In the genomic region with DNA sequence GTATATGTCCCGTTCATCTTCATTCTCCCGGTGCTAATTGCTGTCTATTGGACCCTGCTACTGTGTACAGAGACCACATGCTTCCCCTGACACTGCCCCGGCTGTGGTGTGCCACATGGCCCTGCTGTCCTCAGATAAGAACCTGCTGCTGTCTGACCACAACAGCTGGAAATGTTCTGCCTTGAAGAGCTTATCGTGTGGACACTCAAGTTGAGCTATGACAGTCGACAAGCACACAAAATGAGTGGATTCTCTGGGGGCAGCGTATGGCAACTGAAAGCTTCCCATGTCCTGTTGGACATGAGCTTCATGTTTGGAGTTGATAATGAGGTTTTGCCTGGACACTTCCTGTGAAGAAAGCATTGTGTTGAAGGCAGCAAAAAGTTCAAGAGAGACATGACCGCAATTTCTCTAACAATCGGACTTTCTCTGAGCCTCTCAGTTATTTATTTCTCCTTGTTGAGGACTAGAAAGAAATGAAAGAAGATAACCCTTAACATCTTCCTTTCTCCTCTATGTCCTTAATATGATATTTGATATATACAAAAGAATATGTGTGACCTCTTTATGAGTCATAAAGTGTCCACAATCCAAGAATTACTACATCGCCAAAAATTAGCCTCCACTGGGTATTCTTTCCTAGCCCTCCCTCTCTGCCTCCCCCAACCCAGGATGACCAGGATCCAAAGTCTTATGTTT, we compare ENCODE assay signal across 1 cellular context.
A peak's percentile ranks its signal among the peaks of the same experiment; 100 is the strongest.
TF ChIP-seq lines count a peak whose summit lies in the region.

No MANE protein-coding gene starts in this region.

TF ChIP-seq in K562, 482 proteins besides CTCF, POLR2A, EP300 and RAD21 (continues in another document):
- TF ChIP-seq ARID3A (IDR thresholded peaks at IDR 0.05; ENCODE audit: borderline replicate concordance, low read depth, low read length) = peak; percentile 26; the same call in 1 of the 2 replicates
- peak; percentile 77; the same call in 1 of the 2 replicates for TF ChIP-seq TOE1 (IDR thresholded peaks at IDR 0.05; ENCODE audit: borderline replicate concordance)
- TF ChIP-seq TOE1 (CRISPR knock-in tag; IDR thresholded peaks at IDR 0.05; ENCODE audit: borderline replicate concordance, low read depth) = no peak
- no peak for TF ChIP-seq KLF10 (CRISPR knock-in tag; IDR thresholded peaks at IDR 0.05)
- TF ChIP-seq, protein P1, sequence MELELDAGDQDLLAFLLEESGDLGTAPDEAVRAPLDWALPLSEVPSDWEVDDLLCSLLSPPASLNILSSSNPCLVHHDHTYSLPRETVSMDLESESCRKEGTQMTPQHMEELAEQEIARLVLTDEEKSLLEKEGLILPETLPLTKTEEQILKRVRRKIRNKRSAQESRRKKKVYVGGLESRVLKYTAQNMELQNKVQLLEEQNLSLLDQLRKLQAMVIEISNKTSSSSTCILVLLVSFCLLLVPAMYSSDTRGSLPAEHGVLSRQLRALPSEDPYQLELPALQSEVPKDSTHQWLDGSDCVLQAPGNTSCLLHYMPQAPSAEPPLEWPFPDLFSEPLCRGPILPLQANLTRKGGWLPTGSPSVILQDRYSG (tag; conservative IDR thresholded peaks at IDR 0.05; ENCODE audit: low read depth) = peak; percentile 86
- peak; percentile 35; the same call in 1 of the 2 replicates for TF ChIP-seq BCL6 (CRISPR knock-in tag; IDR thresholded peaks at IDR 0.05)
- peak in 1 of 2 experiments; percentile 98; a peak in 2 of 4 replicates for TF ChIP-seq ZNF318 (IDR thresholded peaks at IDR 0.05; ENCODE audit: borderline replicate concordance in 1 of 2, low read depth in 1 of 2)
- TF ChIP-seq PPARD (CRISPR knock-in tag; IDR thresholded peaks at IDR 0.05) = no peak
- TF ChIP-seq NR4A1 (CRISPR knock-in tag; IDR thresholded peaks at IDR 0.05) = no peak
- TF ChIP-seq NR4A1 (tag; IDR thresholded peaks at IDR 0.05) = peak; percentile 96
- TF ChIP-seq YBX1 (IDR thresholded peaks at IDR 0.05) = no peak
- no peak for TF ChIP-seq JUNB (CRISPR knock-in tag; conservative IDR thresholded peaks at IDR 0.05)
- TF ChIP-seq EP400 (IDR thresholded peaks at IDR 0.05) = peak; percentile 83
- TF ChIP-seq NR0B1 (IDR thresholded peaks at IDR 0.05; ENCODE audit: partially characterized antibody) = no peak
- peak; percentile 81 for TF ChIP-seq ZBTB17 (CRISPR knock-in tag; IDR thresholded peaks at IDR 0.05)
- peak; percentile 99 for TF ChIP-seq SMARCA4 (IDR thresholded peaks at IDR 0.05)
- TF ChIP-seq PHF20 (IDR thresholded peaks at IDR 0.05; ENCODE audit: partially characterized antibody) = peak; percentile 57
- TF ChIP-seq RUNX1 (IDR thresholded peaks at IDR 0.05; ENCODE audit: low read depth) = peak; percentile 100
- TF ChIP-seq RBM22 (IDR thresholded peaks at IDR 0.05; ENCODE audit: low read depth, low read length, poor library complexity, severe bottlenecking) = no peak
- peak; percentile 93 to 96 for TF ChIP-seq FOXK2 (conservative IDR thresholded peaks at IDR 0.05 in 1 of 2, IDR thresholded peaks at IDR 0.05 in 1 of 2; ENCODE audit: low read depth in 2 of 2)
- TF ChIP-seq MAFG (tag; conservative IDR thresholded peaks at IDR 0.05) = no peak
- TF ChIP-seq BMI1 (IDR thresholded peaks at IDR 0.05; ENCODE audit: low read length) = no peak
- TF ChIP-seq STAT5A (IDR thresholded peaks at IDR 0.05; ENCODE audit: borderline replicate concordance, low read length) = peak; percentile 99
- TF ChIP-seq, protein P2, sequence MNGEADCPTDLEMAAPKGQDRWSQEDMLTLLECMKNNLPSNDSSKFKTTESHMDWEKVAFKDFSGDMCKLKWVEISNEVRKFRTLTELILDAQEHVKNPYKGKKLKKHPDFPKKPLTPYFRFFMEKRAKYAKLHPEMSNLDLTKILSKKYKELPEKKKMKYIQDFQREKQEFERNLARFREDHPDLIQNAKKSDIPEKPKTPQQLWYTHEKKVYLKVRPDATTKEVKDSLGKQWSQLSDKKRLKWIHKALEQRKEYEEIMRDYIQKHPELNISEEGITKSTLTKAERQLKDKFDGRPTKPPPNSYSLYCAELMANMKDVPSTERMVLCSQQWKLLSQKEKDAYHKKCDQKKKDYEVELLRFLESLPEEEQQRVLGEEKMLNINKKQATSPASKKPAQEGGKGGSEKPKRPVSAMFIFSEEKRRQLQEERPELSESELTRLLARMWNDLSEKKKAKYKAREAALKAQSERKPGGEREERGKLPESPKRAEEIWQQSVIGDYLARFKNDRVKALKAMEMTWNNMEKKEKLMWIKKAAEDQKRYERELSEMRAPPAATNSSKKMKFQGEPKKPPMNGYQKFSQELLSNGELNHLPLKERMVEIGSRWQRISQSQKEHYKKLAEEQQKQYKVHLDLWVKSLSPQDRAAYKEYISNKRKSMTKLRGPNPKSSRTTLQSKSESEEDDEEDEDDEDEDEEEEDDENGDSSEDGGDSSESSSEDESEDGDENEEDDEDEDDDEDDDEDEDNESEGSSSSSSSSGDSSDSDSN (IDR thresholded peaks at IDR 0.05; ENCODE audit: borderline replicate concordance in 1 of 2, low read depth in 2 of 2, low read length in 2 of 2) = 0 out of 4 replicates have a peak, but pooled peaks of 1 of the 2 experiments have one; percentile 47
- TF ChIP-seq XRCC3 (IDR thresholded peaks at IDR 0.05) = no peak
- TF ChIP-seq, protein P3, sequence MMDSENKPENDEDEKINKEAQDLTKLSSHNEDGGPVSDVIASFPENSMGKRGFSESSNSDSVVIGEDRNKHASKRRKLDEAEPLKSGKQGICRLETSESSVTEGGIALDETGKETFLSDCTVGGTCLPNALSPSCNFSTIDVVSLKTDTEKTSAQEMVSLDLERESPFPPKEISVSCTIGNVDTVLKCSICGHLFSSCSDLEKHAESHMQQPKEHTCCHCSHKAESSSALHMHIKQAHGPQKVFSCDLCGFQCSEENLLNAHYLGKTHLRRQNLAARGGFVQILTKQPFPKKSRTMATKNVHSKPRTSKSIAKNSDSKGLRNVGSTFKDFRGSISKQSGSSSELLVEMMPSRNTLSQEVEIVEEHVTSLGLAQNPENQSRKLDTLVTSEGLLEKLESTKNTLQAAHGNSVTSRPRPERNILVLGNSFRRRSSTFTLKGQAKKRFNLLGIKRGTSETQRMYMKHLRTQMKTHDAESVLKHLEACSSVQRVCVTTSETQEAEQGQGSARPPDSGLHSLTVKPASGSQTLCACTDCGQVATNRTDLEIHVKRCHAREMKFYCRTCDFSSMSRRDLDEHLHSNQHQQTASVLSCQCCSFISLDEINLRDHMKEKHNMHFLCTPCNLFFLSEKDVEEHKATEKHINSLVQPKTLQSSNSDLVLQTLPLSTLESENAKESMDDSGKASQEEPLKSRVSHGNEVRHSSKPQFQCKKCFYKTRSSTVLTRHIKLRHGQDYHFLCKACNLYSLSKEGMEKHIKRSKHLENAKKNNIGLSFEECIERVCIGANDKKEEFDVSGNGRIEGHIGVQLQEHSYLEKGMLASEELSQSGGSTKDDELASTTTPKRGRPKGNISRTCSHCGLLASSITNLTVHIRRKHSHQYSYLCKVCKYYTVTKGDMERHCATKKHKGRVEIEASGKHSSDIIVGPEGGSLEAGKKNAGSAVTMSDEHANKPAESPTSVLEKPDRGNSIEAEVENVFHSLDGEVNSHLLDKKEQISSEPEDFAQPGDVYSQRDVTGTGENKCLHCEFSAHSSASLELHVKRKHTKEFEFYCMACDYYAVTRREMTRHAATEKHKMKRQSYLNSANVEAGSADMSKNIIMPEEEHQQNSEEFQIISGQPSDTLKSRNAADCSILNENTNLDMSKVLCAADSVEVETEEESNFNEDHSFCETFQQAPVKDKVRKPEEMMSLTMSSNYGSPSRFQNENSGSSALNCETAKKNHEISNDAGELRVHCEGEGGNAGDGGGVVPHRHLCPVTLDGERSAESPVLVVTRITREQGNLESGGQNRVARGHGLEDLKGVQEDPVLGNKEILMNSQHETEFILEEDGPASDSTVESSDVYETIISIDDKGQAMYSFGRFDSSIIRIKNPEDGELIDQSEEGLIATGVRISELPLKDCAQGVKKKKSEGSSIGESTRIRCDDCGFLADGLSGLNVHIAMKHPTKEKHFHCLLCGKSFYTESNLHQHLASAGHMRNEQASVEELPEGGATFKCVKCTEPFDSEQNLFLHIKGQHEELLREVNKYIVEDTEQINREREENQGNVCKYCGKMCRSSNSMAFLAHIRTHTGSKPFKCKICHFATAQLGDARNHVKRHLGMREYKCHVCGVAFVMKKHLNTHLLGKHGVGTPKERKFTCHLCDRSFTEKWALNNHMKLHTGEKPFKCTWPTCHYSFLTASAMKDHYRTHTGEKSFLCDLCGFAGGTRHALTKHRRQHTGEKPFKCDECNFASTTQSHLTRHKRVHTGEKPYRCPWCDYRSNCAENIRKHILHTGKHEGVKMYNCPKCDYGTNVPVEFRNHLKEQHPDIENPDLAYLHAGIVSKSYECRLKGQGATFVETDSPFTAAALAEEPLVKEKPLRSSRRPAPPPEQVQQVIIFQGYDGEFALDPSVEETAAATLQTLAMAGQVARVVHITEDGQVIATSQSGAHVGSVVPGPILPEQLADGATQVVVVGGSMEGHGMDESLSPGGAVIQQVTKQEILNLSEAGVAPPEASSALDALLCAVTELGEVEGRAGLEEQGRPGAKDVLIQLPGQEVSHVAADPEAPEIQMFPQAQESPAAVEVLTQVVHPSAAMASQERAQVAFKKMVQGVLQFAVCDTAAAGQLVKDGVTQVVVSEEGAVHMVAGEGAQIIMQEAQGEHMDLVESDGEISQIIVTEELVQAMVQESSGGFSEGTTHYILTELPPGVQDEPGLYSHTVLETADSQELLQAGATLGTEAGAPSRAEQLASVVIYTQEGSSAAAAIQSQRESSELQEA (IDR thresholded peaks at IDR 0.05; ENCODE audit: low read depth) = no peak
- TF ChIP-seq NFYB (IDR thresholded peaks at IDR 0.05; ENCODE audit: extremely low read depth, insufficient read length) = no peak
